In genomic region chr4:23614284-23614892, GRCh38 we compare ENCODE assay signal across 9 cellular contexts.
DNase-seq lines count a peak whose midpoint lies in the region; ATAC-seq and TF ChIP-seq lines count a peak whose summit lies in the region.
"Had no signal": no experiment of that assay in that cellular context is flagged by ENCODE, and none has a peak within 500 bp of the region (broad histone marks: within the 10 kb centered on the region; RNA-seq: fewer than 3 reads in every experiment).

No MANE protein-coding gene starts in this region.

- no peak overlapping the region for H3K4me3 Mint-ChIP-seq in type B pancreatic cell
- H3K4me3 Mint-ChIP-seq: activated naive CD4-positive, alpha-beta T cell treated with anti-CD3 and anti-CD28 coated beads, Interleukin-2, amount 50 U/mL, for 24 hours had no signal

- no peaks in the 10 kb centered on the region for H3K27me3 Mint-ChIP-seq in type B pancreatic cell
- H3K27me3 Mint-ChIP-seq: activated naive CD4-positive, alpha-beta T cell treated with anti-CD3 and anti-CD28 coated beads, Interleukin-2, amount 50 U/mL, for 24 hours had no signal

- peak; percentile 89 for ATAC-seq in GM21390 (IDR thresholded peaks at IDR 0.05; ENCODE audit: unreplicated experiment)
- no peak for ATAC-seq in GM19395 (IDR thresholded peaks at IDR 0.05; ENCODE audit: unreplicated experiment)

- H3K27ac Mint-ChIP-seq in type B pancreatic cell = no peak overlapping the region
- H3K27ac Mint-ChIP-seq: activated naive CD4-positive, alpha-beta T cell treated with anti-CD3 and anti-CD28 coated beads, Interleukin-2, amount 50 U/mL, for 24 hours had no signal

- DNase-seq in AG09319 (ENCODE audit: extremely low read depth, low read depth) (no peak), NCI-H748 (lab: John Stamatoyannopoulos, UW; ENCODE audit: unreplicated experiment) (peak; percentile 77), foreskin melanocyte (peak; percentile 32), type B pancreatic cell (ENCODE audit: extremely low spot score, unreplicated experiment) (no peak), retina (no peak), occipital lobe (lab: John Stamatoyannopoulos, UW) (no peak)

- peak; percentile 13 for TF ChIP-seq CTCF in AG09319 (IDR thresholded peaks at IDR 0.05; ENCODE audit: low read depth, low read length)
- TF ChIP-seq CTCF in type B pancreatic cell (conservative IDR thresholded peaks at IDR 0.05) = peak; percentile 62

- no peaks in the 10 kb centered on the region for H3K9me3 Mint-ChIP-seq in type B pancreatic cell
- H3K9me3 Mint-ChIP-seq: activated naive CD4-positive, alpha-beta T cell treated with anti-CD3 and anti-CD28 coated beads, Interleukin-2, amount 50 U/mL, for 24 hours had no signal

- no peaks in the 10 kb centered on the region for H3K4me1 Mint-ChIP-seq in type B pancreatic cell (ENCODE audit: unreplicated experiment)
- H3K4me1 Mint-ChIP-seq: activated naive CD4-positive, alpha-beta T cell treated with anti-CD3 and anti-CD28 coated beads, Interleukin-2, amount 50 U/mL, for 24 hours had no signal

- H3K36me3 Mint-ChIP-seq in type B pancreatic cell = no peaks in the 10 kb centered on the region
- H3K36me3 Mint-ChIP-seq: activated naive CD4-positive, alpha-beta T cell treated with anti-CD3 and anti-CD28 coated beads, Interleukin-2, amount 50 U/mL, for 24 hours had no signal

Comparison
In these comparisons a context has a peak if more than half of its experiments do, and no peak if none do; other contexts are left out.
1. DNase-seq: peak in NCI-H748 (single experiment) and foreskin melanocyte (single experiment); none in AG09319 (single experiment), type B pancreatic cell (single experiment), retina (single experiment) and occipital lobe (single experiment).